1 cellular context compared by ENCODE assay signal in the genomic region with DNA sequence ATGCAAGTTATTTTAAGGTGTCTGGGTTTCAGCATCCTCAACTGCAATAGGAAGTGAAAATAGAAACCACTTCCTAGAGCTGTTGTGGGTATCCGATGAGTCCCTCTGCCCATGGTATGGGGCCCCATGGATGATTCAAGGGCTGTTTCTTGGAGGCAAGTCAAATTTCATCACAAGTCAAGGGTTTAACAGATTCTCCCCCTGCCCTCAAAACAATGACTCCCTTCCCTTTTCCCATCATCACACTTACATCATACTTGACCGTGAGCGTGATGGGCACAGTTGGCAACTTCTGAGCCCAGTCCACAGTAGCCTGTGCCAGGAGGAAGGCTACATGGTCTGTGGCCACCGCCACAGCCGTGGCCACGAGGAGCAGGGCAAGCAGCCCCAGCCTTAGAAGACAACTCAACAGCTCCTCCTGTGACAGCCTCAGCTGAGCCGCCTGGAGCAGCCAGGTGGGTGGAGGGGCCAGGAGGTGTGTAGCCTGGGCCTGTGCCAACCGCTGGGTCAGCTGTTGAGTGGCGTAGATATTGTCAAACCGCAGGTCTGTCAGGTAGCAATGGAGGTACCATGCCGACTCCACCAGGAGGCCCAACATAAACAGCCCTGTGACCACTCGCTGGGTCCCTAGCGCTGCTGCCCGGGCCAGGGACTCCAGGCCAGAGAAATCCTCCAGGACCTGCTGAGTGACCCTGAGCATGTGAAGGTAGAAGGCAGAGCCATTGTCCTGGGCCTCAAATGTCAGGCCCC.
TF ChIP-seq lines count a peak whose summit lies in the region.

No MANE protein-coding gene starts in this region.

TF ChIP-seq in H1, 55 proteins besides CTCF, POLR2A, EP300 and RAD21 (continued from another document):
- TF ChIP-seq GABPA (IDR thresholded peaks at IDR 0.05; ENCODE audit: borderline replicate concordance, insufficient read depth, low read length) (no peak), SIX5 (IDR thresholded peaks at IDR 0.05; ENCODE audit: low read depth, low read length) (no peak), ZNF274 (IDR thresholded peaks at IDR 0.05; ENCODE audit: borderline replicate concordance, extremely low read depth, low read length) (no peak), KDM1A (IDR thresholded peaks at IDR 0.05; ENCODE audit: borderline replicate concordance, low read length) (no peak), POLR2AphosphoS5 (IDR thresholded peaks at IDR 0.05; ENCODE audit: low read depth, low read length) (no peak), GTF2F1 (IDR thresholded peaks at IDR 0.05; ENCODE audit: borderline replicate concordance, low read depth, low read length) (no peak), ASH2L (IDR thresholded peaks at IDR 0.05; ENCODE audit: low read length) (no peak), JUND (IDR thresholded peaks at IDR 0.05; ENCODE audit: low read length) (no peak), SP1 (IDR thresholded peaks at IDR 0.05; ENCODE audit: low read depth, low read length) (no peak), RFX5 (IDR thresholded peaks at IDR 0.05; ENCODE audit: borderline replicate concordance, low read depth, low read length) (no peak), KDM4A (IDR thresholded peaks at IDR 0.05; ENCODE audit: low read depth, low read length, severe bottlenecking) (no peak)
- TF ChIP-seq, protein P1, sequence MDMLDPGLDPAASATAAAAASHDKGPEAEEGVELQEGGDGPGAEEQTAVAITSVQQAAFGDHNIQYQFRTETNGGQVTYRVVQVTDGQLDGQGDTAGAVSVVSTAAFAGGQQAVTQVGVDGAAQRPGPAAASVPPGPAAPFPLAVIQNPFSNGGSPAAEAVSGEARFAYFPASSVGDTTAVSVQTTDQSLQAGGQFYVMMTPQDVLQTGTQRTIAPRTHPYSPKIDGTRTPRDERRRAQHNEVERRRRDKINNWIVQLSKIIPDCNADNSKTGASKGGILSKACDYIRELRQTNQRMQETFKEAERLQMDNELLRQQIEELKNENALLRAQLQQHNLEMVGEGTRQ (IDR thresholded peaks at IDR 0.05; ENCODE audit: low read length): no peak
